Comparison of ENCODE assay signal across 9 cellular contexts in the genomic region with DNA sequence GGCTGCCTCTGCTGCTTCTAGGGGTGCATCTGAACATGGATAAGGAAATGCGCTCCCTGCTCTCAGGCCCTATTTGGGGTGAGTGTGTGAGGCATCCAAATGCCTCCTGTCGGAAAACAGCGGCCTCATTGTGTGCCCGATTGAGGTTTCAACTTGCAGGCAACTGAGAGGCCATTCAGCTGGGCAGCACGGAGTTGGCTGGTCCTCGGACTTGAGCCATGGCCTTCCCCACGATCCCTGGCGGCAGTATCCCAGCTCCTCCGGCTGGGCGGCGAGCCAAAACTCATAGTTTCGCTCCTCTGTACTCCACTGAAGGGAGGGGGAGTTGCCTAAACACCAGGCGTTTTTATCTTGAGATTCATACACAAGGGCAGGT.
A peak's percentile ranks its signal among the peaks of the same experiment; 100 is the strongest.
DNase-seq lines count a peak whose midpoint lies in the region; ATAC-seq and TF ChIP-seq lines count a peak whose summit lies in the region.
"Had no signal": no experiment of that assay in that cellular context is flagged by ENCODE, and none has a peak within 500 bp of the region (broad histone marks: within the 10 kb centered on the region; RNA-seq: fewer than 3 reads in every experiment).

No MANE protein-coding gene starts in this region.

- TF ChIP-seq CTCF in AG09309 (IDR thresholded peaks at IDR 0.05; ENCODE audit: control insufficient read depth, insufficient read depth, low read depth, low read length, missing control alignments): no peak

- H3K4me3 ChIP-seq in AG09309 (ENCODE audit: control insufficient read depth, low read depth, low read length): peak overlapping the region; percentile 44

- ATAC-seq in HG03045 (IDR thresholded peaks at IDR 0.05; ENCODE audit: unreplicated experiment) (no peak), HG02610 (IDR thresholded peaks at IDR 0.05; ENCODE audit: unreplicated experiment) (no peak), GM21619 (IDR thresholded peaks at IDR 0.05; ENCODE audit: unreplicated experiment) (no peak)

- DNase-seq in AG09309 (ENCODE audit: low read depth) (no peak), NCI-H2029 (lab: John Stamatoyannopoulos, UW) (peak; percentile 33), foreskin melanocyte (peak; percentile 88), middle frontal gyrus (ENCODE audit: extremely low spot score, low spot score) (peak; percentile 53)
- DNase-seq in activated CD4-positive, alpha-beta T cell treated with anti-CD3 and anti-CD28 coated beads, Interleukin-2, amount 50 U/mL, for 48 hours: no peak
- DNase-seq: CD4-positive, alpha-beta T cell had no signal

Comparison
In these comparisons a context has a peak if more than half of its experiments do, and no peak if none do; other contexts are left out.
1. DNase-seq: peak in NCI-H2029 (single experiment), foreskin melanocyte (single experiment) and middle frontal gyrus (single experiment); none in AG09309 (single experiment) and activated CD4-positive, alpha-beta T cell treated with anti-CD3 and anti-CD28 coated beads, Interleukin-2, amount 50 U/mL, for 48 hours (0 of 2).